In genomic region chr13:100547805-100548204, GRCh38 we compare ENCODE assay signal across 18 cellular contexts. TPM values are rescaled to one million over a fixed set of nuclear protein-coding genes. Genes with fewer than 3 reads are reported as not detected.
DNase-seq lines count a peak whose midpoint lies in the region; ATAC-seq and TF ChIP-seq lines count a peak whose summit lies in the region.
"Had no signal": no experiment of that assay in that cellular context is flagged by ENCODE, and none has a peak within 500 bp of the region (broad histone marks: within the 10 kb centered on the region; RNA-seq: fewer than 3 reads in every experiment).

No MANE protein-coding gene starts in this region.

- H3K4me3 ChIP-seq in BE2C (ENCODE audit: low read depth, low read length): no peak overlapping the region
- no peak overlapping the region for H3K4me3 ChIP-seq in RWPE2 (ENCODE audit: severe bottlenecking)
- no peak overlapping the region for H3K4me3 ChIP-seq in esophagus squamous epithelium
- H3K4me3 ChIP-seq: psoas muscle, thoracic aorta had no signal

- H3K4me1 ChIP-seq in BE2C (no peaks in the 10 kb centered on the region), RWPE2 (ENCODE audit: insufficient read depth, poor library complexity, severe bottlenecking) (peaks cover 5% of the 10 kb centered on the region), esophagus squamous epithelium (peaks cover 20 to 66% (median 41%) of the 10 kb centered on the region in 3 donors)

- no peaks in the 10 kb centered on the region for H3K36me3 ChIP-seq in BE2C
- H3K36me3 ChIP-seq in RWPE2 (ENCODE audit: low read depth): no peaks in the 10 kb centered on the region
- no peaks in the 10 kb centered on the region for H3K36me3 ChIP-seq in esophagus squamous epithelium
- H3K36me3 ChIP-seq: thoracic aorta had no signal

- intact Hi-C loops in esophagus squamous epithelium (cut with DNase I): no loop called here

- H3K27me3 Mint-ChIP-seq in osteocyte (ENCODE audit: unreplicated experiment): no peaks in the 10 kb centered on the region
- H3K27me3 Mint-ChIP-seq: memory B cell had no signal

- TF ChIP-seq CTCF in BE2C (IDR thresholded peaks at IDR 0.05; ENCODE audit: low read depth, low read length) (no peak), RWPE2 (IDR thresholded peaks at IDR 0.05; ENCODE audit: poor library complexity, severe bottlenecking) (no peak), esophagus squamous epithelium (IDR thresholded peaks at IDR 0.05) (no peak), osteocyte (IDR thresholded peaks at IDR 0.05) (no peak)

- 8 to 32% methylated on average over 8 of the region's 9 CpGs for WGBS in esophagus squamous epithelium, 2 donors

- DNase-seq in BE2C: peak; percentile 30
- no peak for DNase-seq in RWPE2 (ENCODE audit: low spot score)
- no peak for DNase-seq in esophagus squamous epithelium (lab: John Stamatoyannopoulos, UW)
- peak; percentile 85 for DNase-seq in osteocyte (ENCODE audit: extremely low spot score, unreplicated experiment)
- DNase-seq in HT-29 (ENCODE audit: low spot score): no peak
- DNase-seq in NCI-H526 (lab: John Stamatoyannopoulos, UW): no peak
- DNase-seq in NCI-H524 (lab: John Stamatoyannopoulos, UW): no peak
- DNase-seq in NCI-H82 (lab: John Stamatoyannopoulos, UW): no peak
- DNase-seq: activated CD4-positive, alpha-beta T cell treated with anti-CD3 and anti-CD28 coated beads, Interleukin-2, amount 50 U/mL, for 1 hour; activated gamma-delta T cell treated with Interleukin-2 at 50 U/mL for 16 hours; AML-193; cortex of kidney; GDM1; NCI-H1092 treated with DMSO at 0.1 percent for 48 hours; NK-92 treated with Interleukin-12 subunit alpha and Interleukin-12 subunit beta, amount 100 ng/mL, for 24 hours; psoas muscle had no signal

- no peaks in the 10 kb centered on the region for H3K9me3 ChIP-seq in BE2C
- H3K9me3 ChIP-seq in RWPE2 (ENCODE audit: severe bottlenecking): no peaks in the 10 kb centered on the region
- no peaks in the 10 kb centered on the region for H3K9me3 ChIP-seq in esophagus squamous epithelium
- H3K9me3 ChIP-seq: psoas muscle, thoracic aorta had no signal

- no peaks in the 10 kb centered on the region for H3K36me3 Mint-ChIP-seq in osteocyte (ENCODE audit: unreplicated experiment)

- H3K4me3 Mint-ChIP-seq in osteocyte (ENCODE audit: unreplicated experiment): peak overlapping the region; percentile 8
- H3K4me3 Mint-ChIP-seq: memory B cell had no signal

- no peak for TF ChIP-seq POLR2A in esophagus squamous epithelium (IDR thresholded peaks at IDR 0.05)

- no peaks in the 10 kb centered on the region for H3K9me3 Mint-ChIP-seq in osteocyte (ENCODE audit: unreplicated experiment)
- H3K9me3 Mint-ChIP-seq: memory B cell had no signal

- peak; percentile 64 for ATAC-seq in RWPE2 (ENCODE audit: low read depth)
- ATAC-seq: psoas muscle had no signal

- H3K27me3 ChIP-seq in BE2C: no peaks in the 10 kb centered on the region
- no peaks in the 10 kb centered on the region for H3K27me3 ChIP-seq in RWPE2 (ENCODE audit: insufficient read depth, poor library complexity, severe bottlenecking)
- H3K27me3 ChIP-seq in esophagus squamous epithelium: no peaks in the 10 kb centered on the region

- peaks cover 66% of the 10 kb centered on the region for H3K4me1 Mint-ChIP-seq in osteocyte (ENCODE audit: unreplicated experiment)

- H3K27ac Mint-ChIP-seq in osteocyte (ENCODE audit: unreplicated experiment): peak overlapping the region; percentile 89
- H3K27ac Mint-ChIP-seq: memory B cell had no signal

- H3K27ac ChIP-seq in RWPE2 (ENCODE audit: poor library complexity, severe bottlenecking) (no peak overlapping the region), esophagus squamous epithelium (peak overlapping the region; percentile 37 to 82 (median 76))
- H3K27ac ChIP-seq: psoas muscle had no signal

RNA-seq across cellular contexts. Expression of gene GGACT, which starts 40.8 kb away (rescaled TPM):
- polyA plus RNA-seq in BE2C (2012; ENCODE audit: insufficient read depth, insufficient read length, low read depth): 21.3 TPM
- total RNA-seq in esophagus squamous epithelium (1 to 10 TPM in 3 of 4 donors, under 1 TPM in 1; 0.75 to 5.1 (median 2.0) TPM), osteocyte (7.1 and 10.4 TPM in 2 replicates)
- total RNA-seq in HT-29 (2014; rRNA removed; shearing (Covaris generic)): 1.6 and 1.8 TPM in 2 replicates

Comparison
In these comparisons a context has a peak if more than half of its experiments do, and no peak if none do; other contexts are left out.
1. DNase-seq: peak in BE2C (single experiment) and osteocyte (single experiment); none in RWPE2 (single experiment), esophagus squamous epithelium (single experiment), HT-29 (single experiment), NCI-H526 (0 of 2), NCI-H524 (0 of 2) and NCI-H82 (single experiment).